Comparison of ENCODE assay signal across 16 cellular contexts in genomic region chr12:99004799-99005474, GRCh38.
"Had no signal": no experiment of that assay in that cellular context is flagged by ENCODE, and none has a peak within 500 bp of the region (broad histone marks: within the 10 kb centered on the region; RNA-seq: fewer than 3 reads in every experiment).

No MANE protein-coding gene starts in this region.

- H3K27me3 ChIP-seq: breast epithelium, right atrium auricular region, thyroid gland had no signal

- DNase-seq: activated T-cell treated with anti-CD3 and anti-CD28 coated beads, Interleukin-2, amount 50 U/mL, for 1 hour; effector CD8-positive, alpha-beta T cell; erythroblast; foreskin fibroblast; immature natural killer cell; left ventricle myocardium inferior; naive thymus-derived CD8-positive, alpha-beta T cell; stimulated activated CD4-positive, alpha-beta T cell treated with anti-CD3 and anti-CD28 coated beads, Interleukin-12 subunit alpha, Interleukin-12 subunit beta, amount 100 ng/mL, for 4 hours; stimulated activated CD4-positive, alpha-beta T cell treated with anti-CD3 and anti-CD28 coated beads, Interleukin-4, amount 100 ng/mL, for 4 hours; stimulated activated naive CD8-positive, alpha-beta T cell treated with anti-CD3 and anti-CD28 coated beads, Interleukin-15, Interleukin-2, amounts not matched to agents 100 U/mL and 50 U/mL, for 24 hours; T-helper 1 cell; thyroid gland; WERI-Rb-1 had no signal

- H3K36me3 ChIP-seq: breast epithelium, left ventricle myocardium inferior, prostate gland, right atrium auricular region, thyroid gland, WERI-Rb-1 had no signal

- H3K27ac ChIP-seq: breast epithelium, left ventricle myocardium inferior, prostate gland, right atrium auricular region, thyroid gland, WERI-Rb-1 had no signal

- H3K4me3 ChIP-seq: breast epithelium, left ventricle myocardium inferior, prostate gland, right atrium auricular region, thyroid gland had no signal

- H3K9me3 ChIP-seq: breast epithelium, left ventricle myocardium inferior, prostate gland, right atrium auricular region, thyroid gland had no signal
